In genomic region chr11:114080219-114080618, GRCh38 we compare ENCODE assay signal across 8 cellular contexts. TPM values are rescaled to one million over a fixed set of nuclear protein-coding genes. Genes with fewer than 3 reads are reported as not detected.
A peak's percentile ranks its signal among the peaks of the same experiment; 100 is the strongest.
DNase-seq lines count a peak whose midpoint lies in the region; ATAC-seq lines count a peak whose summit lies in the region.

No MANE protein-coding gene starts in this region.

- H3K27ac ChIP-seq in muscle layer of duodenum (ENCODE audit: low read length), result peak overlapping the region; percentile 70

- H3K9me3 ChIP-seq in muscle layer of duodenum (ENCODE audit: control insufficient read depth in 1 of 2, low read length in 2 of 2), result no peaks in the 10 kb centered on the region

- H3K4me3 ChIP-seq in muscle layer of duodenum (ENCODE audit: low read depth in 1 of 2, low read length in 2 of 2) (no peak overlapping the region), H7 (ENCODE audit: insufficient read depth, low read depth, low read length) (no peak overlapping the region)

- H3K36me3 ChIP-seq in muscle layer of duodenum (ENCODE audit: control insufficient read depth in 1 of 2, insufficient read depth in 2 of 2, low read length in 2 of 2) (peaks cover 0 to 17% of the 10 kb centered on the region in 2 donors), H7 (replicated peaks; ENCODE audit: control insufficient read depth, insufficient read depth, low read length) (no peaks in the 10 kb centered on the region)

- peaks cover 22 to 95% of the 10 kb centered on the region in 2 donors for H3K4me1 ChIP-seq in muscle layer of duodenum (ENCODE audit: control insufficient read depth in 1 of 2, insufficient read depth in 2 of 2, low read length in 2 of 2)

- H3K27me3 ChIP-seq in muscle layer of duodenum (ENCODE audit: low read depth, low read length) (no peaks in the 10 kb centered on the region), H7 (ENCODE audit: control insufficient read depth, insufficient read depth, low read length) (peaks cover 30% of the 10 kb centered on the region)

- ATAC-seq in GM19397 (IDR thresholded peaks at IDR 0.05; ENCODE audit: unreplicated experiment), result no peak
- ATAC-seq in HG03280 (IDR thresholded peaks at IDR 0.05; ENCODE audit: unreplicated experiment), result no peak

- peak; percentile 65 for DNase-seq in Ammon's horn (ENCODE audit: low spot score)
- DNase-seq in NCI-H2196 (lab: John Stamatoyannopoulos, UW; ENCODE audit: unreplicated experiment), result peak; percentile 30
- DNase-seq in central memory CD4-positive, alpha-beta T cell, result peak; percentile 46
- DNase-seq in H7, result no peak
- no peak for DNase-seq in NCI-H1048 (lab: John Stamatoyannopoulos, UW)

RNA-seq across cellular contexts. Expression of gene ZBTB16, which starts 20.7 kb away (rescaled TPM):
- not detected in 2 replicates for total RNA-seq in H7 (2014; rRNA removed; shearing (Covaris generic))

Comparison
In these comparisons a context has a peak if more than half of its experiments do, and no peak if none do; other contexts are left out.
1. DNase-seq: peak in Ammon's horn (single experiment), NCI-H2196 (single experiment) and central memory CD4-positive, alpha-beta T cell (single experiment); none in H7 (single experiment) and NCI-H1048 (single experiment).